17 cellular contexts compared by ENCODE assay signal in the genomic region with DNA sequence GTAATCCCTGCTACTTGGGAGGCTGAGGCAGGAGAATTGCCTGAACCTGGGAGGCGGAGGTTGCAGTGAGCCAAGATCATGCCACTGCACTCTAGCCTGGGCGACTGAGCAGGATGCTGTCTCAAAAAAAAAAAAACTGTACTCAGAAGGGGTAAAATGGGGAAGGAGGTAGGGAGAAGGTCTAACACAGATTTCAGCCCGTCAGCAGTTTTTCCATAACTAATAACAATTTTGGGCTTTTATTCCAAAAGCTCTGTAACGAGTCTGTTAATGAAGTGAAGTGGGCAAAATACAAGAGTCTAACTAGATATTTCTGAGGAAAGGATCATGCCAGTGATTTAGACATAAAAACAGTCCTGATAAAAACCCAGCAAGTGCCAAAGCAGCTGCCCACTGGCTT. TPM values are rescaled to one million over a fixed set of nuclear protein-coding genes. Genes with fewer than 3 reads are reported as not detected.
DNase-seq lines count a peak whose midpoint lies in the region; ATAC-seq and TF ChIP-seq lines count a peak whose summit lies in the region.
"Had no signal": no experiment of that assay in that cellular context is flagged by ENCODE, and none has a peak within 500 bp of the region (broad histone marks: within the 10 kb centered on the region; RNA-seq: fewer than 3 reads in every experiment).

No MANE protein-coding gene starts in this region.

- no peaks in the 10 kb centered on the region for H3K9me3 Mint-ChIP-seq in activated CD4-positive, alpha-beta T cell treated with anti-CD3 and anti-CD28 coated beads, Interleukin-2, amount 10 ng/mL, durations not matched to agents 24 days and 14 days
- H3K9me3 Mint-ChIP-seq in activated naive CD8-positive, alpha-beta T cell (ENCODE audit: low read depth) = no peaks in the 10 kb centered on the region
- H3K9me3 Mint-ChIP-seq in activated naive CD8-positive, alpha-beta T cell treated with anti-CD3 and anti-CD28 coated beads, Interleukin-2, amount 50 U/mL, for 24 hours = no peaks in the 10 kb centered on the region
- no peaks in the 10 kb centered on the region for H3K9me3 Mint-ChIP-seq in activated naive CD4-positive, alpha-beta T cell treated with anti-CD3 and anti-CD28 coated beads, Interleukin-2, amount 50 U/mL, for 72 hours
- H3K9me3 Mint-ChIP-seq in stimulated activated naive B cell treated with anti-CD40 and anti-IgM and Interleukin-4, amounts not matched to agents 10 μg/mL and 1 μg/mL and 100 μg/mL, for 72 hours = no peaks in the 10 kb centered on the region
- H3K9me3 Mint-ChIP-seq in endothelial cell (ENCODE audit: unreplicated experiment) = no peaks in the 10 kb centered on the region
- H3K9me3 Mint-ChIP-seq: GM23338 had no signal

- no peaks in the 10 kb centered on the region for H3K27me3 Mint-ChIP-seq in activated CD4-positive, alpha-beta T cell treated with anti-CD3 and anti-CD28 coated beads, Interleukin-2, amount 10 ng/mL, durations not matched to agents 24 days and 14 days
- no peaks in the 10 kb centered on the region for H3K27me3 Mint-ChIP-seq in activated naive CD8-positive, alpha-beta T cell
- H3K27me3 Mint-ChIP-seq in activated naive CD8-positive, alpha-beta T cell treated with anti-CD3 and anti-CD28 coated beads, Interleukin-2, amount 50 U/mL, for 24 hours = no peaks in the 10 kb centered on the region
- H3K27me3 Mint-ChIP-seq in stimulated activated naive B cell treated with anti-CD40 and anti-IgM and Interleukin-4, amounts not matched to agents 10 μg/mL and 1 μg/mL and 100 μg/mL, for 72 hours = no peaks in the 10 kb centered on the region
- H3K27me3 Mint-ChIP-seq in endothelial cell (ENCODE audit: unreplicated experiment) = no peaks in the 10 kb centered on the region

- no peak for TF ChIP-seq CTCF in endothelial cell (IDR thresholded peaks at IDR 0.05; ENCODE audit: unreplicated experiment)

- no peak for ATAC-seq in activated naive CD8-positive, alpha-beta T cell treated with anti-CD3 and anti-CD28 coated beads, Interleukin-2, amount 50 U/mL, for 24 hours
- no peak for ATAC-seq in activated naive CD4-positive, alpha-beta T cell treated with anti-CD3 and anti-CD28 coated beads, Interleukin-2, amount 50 U/mL, for 72 hours
- no peak for ATAC-seq in stimulated activated naive B cell treated with anti-CD40 and anti-IgM and Interleukin-4, amounts not matched to agents 10 μg/mL and 1 μg/mL and 100 μg/mL, for 72 hours (replicated peaks)
- ATAC-seq: GM23338 had no signal

- H3K36me3 Mint-ChIP-seq in activated CD4-positive, alpha-beta T cell treated with anti-CD3 and anti-CD28 coated beads, Interleukin-2, amount 10 ng/mL, durations not matched to agents 24 days and 14 days (ENCODE audit: low read depth) = peaks cover 13% of the 10 kb centered on the region
- H3K36me3 Mint-ChIP-seq in activated naive CD8-positive, alpha-beta T cell = peaks cover 4% of the 10 kb centered on the region
- peaks cover 9% of the 10 kb centered on the region for H3K36me3 Mint-ChIP-seq in activated naive CD8-positive, alpha-beta T cell treated with anti-CD3 and anti-CD28 coated beads, Interleukin-2, amount 50 U/mL, for 24 hours (ENCODE audit: low read depth)
- peaks cover 0 to 7% of the 10 kb centered on the region in 2 donors for H3K36me3 Mint-ChIP-seq in activated naive CD4-positive, alpha-beta T cell treated with anti-CD3 and anti-CD28 coated beads, Interleukin-2, amount 50 U/mL, for 72 hours
- peaks cover 17 to 20% of the 10 kb centered on the region in 2 donors for H3K36me3 Mint-ChIP-seq in stimulated activated naive B cell treated with anti-CD40 and anti-IgM and Interleukin-4, amounts not matched to agents 10 μg/mL and 1 μg/mL and 100 μg/mL, for 72 hours
- H3K36me3 Mint-ChIP-seq in endothelial cell (ENCODE audit: low read depth, unreplicated experiment) = peaks cover 7% of the 10 kb centered on the region

- DNase-seq in activated CD4-positive, alpha-beta T cell treated with anti-CD3 and anti-CD28 coated beads, Interleukin-2, amount 10 ng/mL, durations not matched to agents 24 days and 14 days = no peak
- no peak for DNase-seq in activated CD4-positive, alpha-beta T cell treated with anti-CD3 and anti-CD28 coated beads for 1 hour
- no peak for DNase-seq in activated naive CD8-positive, alpha-beta T cell treated with anti-CD3 and anti-CD28 coated beads, Interleukin-2, amount 50 U/mL, for 24 hours
- DNase-seq in activated naive CD4-positive, alpha-beta T cell treated with anti-CD3 and anti-CD28 coated beads, Interleukin-2, amount 50 U/mL, for 72 hours (ENCODE audit: low spot score in 2 of 2) = no peak
- DNase-seq in stimulated activated naive B cell treated with anti-CD40 and anti-IgM and Interleukin-4, amounts not matched to agents 10 μg/mL and 1 μg/mL and 100 μg/mL, for 72 hours = no peak
- no peak for DNase-seq in endothelial cell (ENCODE audit: low spot score)
- no peak for DNase-seq in HEK293T (ENCODE audit: extremely low spot score)
- DNase-seq: DND-41, GF-D8, NCI-H1048, NCI-H1694, NCI-H2107, NCI-H345, NCI-H526 treated with DMSO at 0.1 percent for 48 hours, OCI-M1 had no signal

- intact Hi-C loops in activated CD4-positive, alpha-beta T cell treated with anti-CD3 and anti-CD28 coated beads, Interleukin-2, amount 10 ng/mL, durations not matched to agents 24 days and 14 days (cut with micrococcal nuclease) = no loop called here

- H3K4me3 Mint-ChIP-seq in activated CD4-positive, alpha-beta T cell treated with anti-CD3 and anti-CD28 coated beads, Interleukin-2, amount 10 ng/mL, durations not matched to agents 24 days and 14 days = peak overlapping the region; percentile 65
- H3K4me3 Mint-ChIP-seq in activated naive CD8-positive, alpha-beta T cell = peak overlapping the region; percentile 35
- H3K4me3 Mint-ChIP-seq in activated naive CD8-positive, alpha-beta T cell treated with anti-CD3 and anti-CD28 coated beads, Interleukin-2, amount 50 U/mL, for 24 hours = no peak overlapping the region
- H3K4me3 Mint-ChIP-seq in stimulated activated naive B cell treated with anti-CD40 and anti-IgM and Interleukin-4, amounts not matched to agents 10 μg/mL and 1 μg/mL and 100 μg/mL, for 72 hours = no peak overlapping the region
- no peak overlapping the region for H3K4me3 Mint-ChIP-seq in endothelial cell (ENCODE audit: unreplicated experiment)
- H3K4me3 Mint-ChIP-seq: GM23338 had no signal

- POLR2A ChIA-PET in HEK293T (lab: Yijun Ruan, JAX) = interaction anchor here (1.2 to 1.6 kb wide), 2 partner anchors 10 to 27 kb away, joined by 3 to 4 read pairs; no protein-coding TSS in a partner anchor

- peaks cover 17% of the 10 kb centered on the region for H3K4me1 Mint-ChIP-seq in activated CD4-positive, alpha-beta T cell treated with anti-CD3 and anti-CD28 coated beads, Interleukin-2, amount 10 ng/mL, durations not matched to agents 24 days and 14 days
- peaks cover 15% of the 10 kb centered on the region for H3K4me1 Mint-ChIP-seq in activated naive CD8-positive, alpha-beta T cell (ENCODE audit: low read depth)
- H3K4me1 Mint-ChIP-seq in activated naive CD8-positive, alpha-beta T cell treated with anti-CD3 and anti-CD28 coated beads, Interleukin-2, amount 50 U/mL, for 24 hours = peaks cover 20% of the 10 kb centered on the region
- peaks cover 5 to 16% of the 10 kb centered on the region in 2 donors for H3K4me1 Mint-ChIP-seq in stimulated activated naive B cell treated with anti-CD40 and anti-IgM and Interleukin-4, amounts not matched to agents 10 μg/mL and 1 μg/mL and 100 μg/mL, for 72 hours
- H3K4me1 Mint-ChIP-seq in endothelial cell (ENCODE audit: unreplicated experiment) = no peaks in the 10 kb centered on the region
- H3K4me1 Mint-ChIP-seq: GM23338 had no signal

- peak overlapping the region; percentile 60 for H3K27ac Mint-ChIP-seq in activated CD4-positive, alpha-beta T cell treated with anti-CD3 and anti-CD28 coated beads, Interleukin-2, amount 10 ng/mL, durations not matched to agents 24 days and 14 days
- H3K27ac Mint-ChIP-seq in activated naive CD8-positive, alpha-beta T cell = peak overlapping the region; percentile 66
- H3K27ac Mint-ChIP-seq in activated naive CD8-positive, alpha-beta T cell treated with anti-CD3 and anti-CD28 coated beads, Interleukin-2, amount 50 U/mL, for 24 hours = no peak overlapping the region
- peak overlapping the region; percentile 47 to 80 for H3K27ac Mint-ChIP-seq in activated naive CD4-positive, alpha-beta T cell treated with anti-CD3 and anti-CD28 coated beads, Interleukin-2, amount 50 U/mL, for 72 hours
- H3K27ac Mint-ChIP-seq in stimulated activated naive B cell treated with anti-CD40 and anti-IgM and Interleukin-4, amounts not matched to agents 10 μg/mL and 1 μg/mL and 100 μg/mL, for 72 hours = peak overlapping the region; percentile 56
- H3K27ac Mint-ChIP-seq in endothelial cell (ENCODE audit: unreplicated experiment) = no peak overlapping the region
- H3K27ac Mint-ChIP-seq: GM23338 had no signal

- CTCF ChIA-PET in HEK293T (lab: Yijun Ruan, JAX) = interaction anchor here (3.2 kb wide), 1 partner anchor 10 kb away, joined by 14 read pairs; the partner anchor contains the start of gene ZNF821

TF ChIP-seq in HEK293T, 16 proteins besides CTCF, POLR2A, EP300 and RAD21:
- TF ChIP-seq PKNOX1 (IDR thresholded peaks at IDR 0.05) = no peak

RNA-seq across cellular contexts. Expression of gene ZNF821, which starts 10.8 kb away (rescaled TPM):
- total RNA-seq in activated CD4-positive, alpha-beta T cell treated with anti-CD3 and anti-CD28 coated beads, Interleukin-2, amount 10 ng/mL, durations not matched to agents 24 days and 14 days = 5.9 and 6.5 TPM in 2 replicates
- 1 to 10 TPM; 6.6 to 7.3 TPM for total RNA-seq in activated naive CD4-positive, alpha-beta T cell treated with anti-CD3 and anti-CD28 coated beads, Interleukin-2, amount 50 U/mL, for 72 hours
- 17.7 TPM for total RNA-seq in endothelial cell (ENCODE audit: unreplicated experiment)

RNA-seq across cellular contexts. Expression of gene IST1, which starts 22.1 kb away (rescaled TPM):
- total RNA-seq in activated CD4-positive, alpha-beta T cell treated with anti-CD3 and anti-CD28 coated beads, Interleukin-2, amount 10 ng/mL, durations not matched to agents 24 days and 14 days = 149 and 156 TPM in 2 replicates
- 100 to 1,000 TPM; 166 to 256 TPM for total RNA-seq in activated naive CD4-positive, alpha-beta T cell treated with anti-CD3 and anti-CD28 coated beads, Interleukin-2, amount 50 U/mL, for 72 hours
- 247 TPM for total RNA-seq in endothelial cell (ENCODE audit: unreplicated experiment)

RNA-seq across cellular contexts. Expression of gene ATXN1L, which starts 27.4 kb away (rescaled TPM):
- total RNA-seq in activated CD4-positive, alpha-beta T cell treated with anti-CD3 and anti-CD28 coated beads, Interleukin-2, amount 10 ng/mL, durations not matched to agents 24 days and 14 days = 16.7 and 19.3 TPM in 2 replicates
- total RNA-seq in activated naive CD4-positive, alpha-beta T cell treated with anti-CD3 and anti-CD28 coated beads, Interleukin-2, amount 50 U/mL, for 72 hours = 10 to 100 TPM; 17.0 to 33.0 TPM
- total RNA-seq in endothelial cell (ENCODE audit: unreplicated experiment) = 34.4 TPM

Comparison
In these comparisons a context has a peak if more than half of its experiments do, and no peak if none do; other contexts are left out.
1. H3K27ac Mint-ChIP-seq: peak in activated CD4-positive, alpha-beta T cell treated with anti-CD3 and anti-CD28 coated beads, Interleukin-2, amount 10 ng/mL, durations not matched to agents 24 days and 14 days (single experiment), activated naive CD8-positive, alpha-beta T cell (single experiment), activated naive CD4-positive, alpha-beta T cell treated with anti-CD3 and anti-CD28 coated beads, Interleukin-2, amount 50 U/mL, for 72 hours (2 of 2) and stimulated activated naive B cell treated with anti-CD40 and anti-IgM and Interleukin-4, amounts not matched to agents 10 μg/mL and 1 μg/mL and 100 μg/mL, for 72 hours (single experiment); none in activated naive CD8-positive, alpha-beta T cell treated with anti-CD3 and anti-CD28 coated beads, Interleukin-2, amount 50 U/mL, for 24 hours (single experiment) and endothelial cell (single experiment).
2. H3K4me3 Mint-ChIP-seq: peak in activated CD4-positive, alpha-beta T cell treated with anti-CD3 and anti-CD28 coated beads, Interleukin-2, amount 10 ng/mL, durations not matched to agents 24 days and 14 days (single experiment) and activated naive CD8-positive, alpha-beta T cell (single experiment); none in activated naive CD8-positive, alpha-beta T cell treated with anti-CD3 and anti-CD28 coated beads, Interleukin-2, amount 50 U/mL, for 24 hours (single experiment), stimulated activated naive B cell treated with anti-CD40 and anti-IgM and Interleukin-4, amounts not matched to agents 10 μg/mL and 1 μg/mL and 100 μg/mL, for 72 hours (0 of 2) and endothelial cell (single experiment).